ENCODE assay signal across 10 cellular contexts in the genomic region with DNA sequence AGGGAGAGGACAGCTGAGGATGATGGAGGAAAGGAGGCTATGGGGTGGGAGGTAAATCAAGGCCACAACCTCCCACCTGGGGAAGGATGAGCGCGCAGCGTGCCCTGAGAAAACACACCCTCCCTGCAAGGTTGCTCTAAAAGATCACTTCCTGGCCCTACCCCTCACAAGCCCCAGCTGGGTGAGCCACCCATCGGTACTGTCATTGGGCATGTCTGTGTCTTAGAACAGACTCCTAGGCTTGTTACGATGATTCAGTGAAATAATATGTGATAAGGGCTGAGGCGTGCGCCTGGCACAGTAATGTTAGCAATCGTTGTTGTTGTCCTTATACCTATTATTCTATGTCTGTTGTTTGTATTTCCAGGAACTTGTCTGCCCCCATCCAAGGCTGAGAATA.
DNase-seq lines count a peak whose midpoint lies in the region; ATAC-seq, FAIRE-seq and TF ChIP-seq lines count a peak whose summit lies in the region.
"Had no signal": no experiment of that assay in that cellular context is flagged by ENCODE, and none has a peak within 500 bp of the region (broad histone marks: within the 10 kb centered on the region; RNA-seq: fewer than 3 reads in every experiment).

No MANE protein-coding gene starts in this region.

- H2AFZ ChIP-seq in K562 (ENCODE audit: low read depth, low read length): peak overlapping the region; percentile 18; the same call in 1 of the 2 replicates

- DNase-seq in CD14-positive monocyte (ENCODE audit: low spot score) (peak; percentile 37), MG63 (peak; percentile 39), K562 (ENCODE audit: extremely low read depth in 1 of 4, low spot score in 3 of 4) (no peak), NOMO-1 treated with dmso at 0.1 percent for 144 hours (lab: John Stamatoyannopoulos, UW; ENCODE audit: unreplicated experiment) (no peak), iPS-NIHi11 (ENCODE audit: low spot score) (no peak)
- no peak for DNase-seq in activated effector memory CD4-positive, alpha-beta T cell treated with Interleukin-2 at 50 U/mL for 16 hours
- DNase-seq: GOT3 had no signal

- H3K4me1 Mint-ChIP-seq in CD14-positive monocyte (peaks cover 43% of the 10 kb centered on the region), nephron (peaks cover 75% of the 10 kb centered on the region)

- peaks cover 3 to 7% (median 6%) of the 10 kb centered on the region in 3 donors for H3K27me3 Mint-ChIP-seq in CD14-positive monocyte (ENCODE audit: low read depth in 3 of 3)
- peaks cover 6% of the 10 kb centered on the region for H3K27me3 Mint-ChIP-seq in nephron (ENCODE audit: low read depth)

- H3K9me3 Mint-ChIP-seq in CD14-positive monocyte (no peaks in the 10 kb centered on the region), nephron (no peaks in the 10 kb centered on the region)

- WGBS in K562 (ENCODE audit: insufficient coverage, low coverage, missing lambda C conversion rate): 52% methylated on average over 8 of the region's 8 CpGs

- no peak for TF ChIP-seq RAD21 in K562 (CRISPR knock-in tag; conservative IDR thresholded peaks at IDR 0.05 in 1 of 2, IDR thresholded peaks at IDR 0.05 in 1 of 2)

- H3K36me3 ChIP-seq in MG63 (no peaks in the 10 kb centered on the region), K562 (ENCODE audit: control insufficient read depth, insufficient read depth, low read length) (no peaks in the 10 kb centered on the region)

- TF ChIP-seq CTCF in CD14-positive monocyte (IDR thresholded peaks at IDR 0.05) (no peak), K562 (IDR thresholded peaks at IDR 0.05 in 2 of 3, conservative IDR thresholded peaks at IDR 0.05 in 1 of 3; ENCODE audit: insufficient read depth in 2 of 3, low read depth in 1 of 3, low read length in 3 of 3) (no peak), nephron (IDR thresholded peaks at IDR 0.05; ENCODE audit: unreplicated experiment in 3 of 3) (no peak)

- no peak overlapping the region for H3K9ac ChIP-seq in K562 (ENCODE audit: insufficient read depth in 1 of 2, low read depth in 2 of 2, low read length in 2 of 2)
- H3K9ac ChIP-seq: KMS-11 had no signal

- no peak for TF ChIP-seq EP300 in K562 (IDR thresholded peaks at IDR 0.05; ENCODE audit: low read length)

- POLR2A ChIA-PET in K562 (lab: Yijun Ruan, JAX): interaction anchor here (0.6 to 1.2 kb wide), 3 partner anchors 8 to 120 kb away, joined by 3 to 10 read pairs (median 4); no protein-coding TSS in a partner anchor

- in situ Hi-C loops in K562 (cut with MboI): no loop called here

- peaks cover 33 to 36% of the 10 kb centered on the region in 2 experiments for H3K4me1 ChIP-seq in K562 (replicated peaks in 1 of 2; ENCODE audit: control insufficient read depth in 2 of 2, insufficient read depth in 2 of 2, low read length in 2 of 2)

- no peak overlapping the region for H3K27ac ChIP-seq in K562 (ENCODE audit: extremely low read depth, low read depth, low read length)
- H3K27ac ChIP-seq: KMS-11 had no signal

- no peak for FAIRE-seq in K562 (lab: Jason Lieb, UNC)

- H3K9me1 ChIP-seq in K562 (ENCODE audit: control insufficient read depth, insufficient read depth, low read length): peaks cover 4% of the 10 kb centered on the region

- BruUV-seq in K562 (replicated peaks; lab: Mats Ljungman, UMichigan): no TSS peak

- H3K27me3 ChIP-seq in MG63: no peaks in the 10 kb centered on the region
- no peaks in the 10 kb centered on the region for H3K27me3 ChIP-seq in K562 (ENCODE audit: control insufficient read depth in 2 of 2, insufficient read depth in 2 of 2, low read length in 2 of 2)

- ATAC-seq in K562 (no peak), GM21390 (IDR thresholded peaks at IDR 0.05; ENCODE audit: unreplicated experiment) (no peak)

- no peak overlapping the region for H3K27ac Mint-ChIP-seq in CD14-positive monocyte
- peak overlapping the region; percentile 0 to 88 (median 77) for H3K27ac Mint-ChIP-seq in nephron

- intact Hi-C loops in CD14-positive monocyte (cut with micrococcal nuclease) (no loop called here), K562 (cut with micrococcal nuclease) (no loop called here)

- CTCF ChIA-PET in K562 (lab: Yijun Ruan, JAX; ENCODE audit: low intra/inter-chr PET ratio): no interaction called here

- H3K4me3 ChIP-seq in MG63 (no peak overlapping the region), K562 (no peak overlapping the region)

- H3K36me3 Mint-ChIP-seq in CD14-positive monocyte: peaks cover 0 to 3% of the 10 kb centered on the region in 2 donors
- no peaks in the 10 kb centered on the region for H3K36me3 Mint-ChIP-seq in nephron (ENCODE audit: low read depth)

- no peaks in the 10 kb centered on the region for H4K20me1 ChIP-seq in K562 (replicated peaks; ENCODE audit: control insufficient read depth, insufficient read depth, low read length)

- H3K4me3 Mint-ChIP-seq in CD14-positive monocyte (no peak overlapping the region), nephron (no peak overlapping the region)

- no peaks in the 10 kb centered on the region; the same call in 1 of the 2 replicates for H3K9me3 ChIP-seq in MG63
- no peaks in the 10 kb centered on the region for H3K9me3 ChIP-seq in K562 (replicated peaks; ENCODE audit: control insufficient read depth, insufficient read depth, low read depth, low read length)

- H3K79me2 ChIP-seq in K562 (ENCODE audit: control insufficient read depth, insufficient read depth, low read length): no peaks in the 10 kb centered on the region

- H3K4me2 ChIP-seq in K562 (ENCODE audit: insufficient read depth, low read length): no peak overlapping the region
- H3K4me2 ChIP-seq: KMS-11 had no signal

- TF ChIP-seq POLR2A in K562 (conservative IDR thresholded peaks at IDR 0.05): no peak

TF ChIP-seq in K562, 482 proteins besides CTCF, POLR2A, EP300 and RAD21:
- TF ChIP-seq CEBPG (CRISPR knock-in tag; IDR thresholded peaks at IDR 0.05) (no peak), CEBPG (tag; conservative IDR thresholded peaks at IDR 0.05 in 1 of 2, IDR thresholded peaks at IDR 0.05 in 1 of 2) (no peak), BCL6 (CRISPR knock-in tag; IDR thresholded peaks at IDR 0.05) (no peak), ETS2 (tag; IDR thresholded peaks at IDR 0.05; ENCODE audit: borderline replicate concordance, poor library complexity, severe bottlenecking) (no peak), EP400 (IDR thresholded peaks at IDR 0.05) (no peak), CCNT2 (IDR thresholded peaks at IDR 0.05; ENCODE audit: borderline replicate concordance, extremely low read depth, insufficient read length, low read depth, low read length) (no peak), KLF6 (CRISPR knock-in tag; IDR thresholded peaks at IDR 0.05; ENCODE audit: borderline replicate concordance) (no peak), COPS2 (conservative IDR thresholded peaks at IDR 0.05) (no peak), ZC3H8 (IDR thresholded peaks at IDR 0.05) (no peak), HDAC8 (tag; IDR thresholded peaks at IDR 0.05) (no peak)
- TF ChIP-seq, protein P1, sequence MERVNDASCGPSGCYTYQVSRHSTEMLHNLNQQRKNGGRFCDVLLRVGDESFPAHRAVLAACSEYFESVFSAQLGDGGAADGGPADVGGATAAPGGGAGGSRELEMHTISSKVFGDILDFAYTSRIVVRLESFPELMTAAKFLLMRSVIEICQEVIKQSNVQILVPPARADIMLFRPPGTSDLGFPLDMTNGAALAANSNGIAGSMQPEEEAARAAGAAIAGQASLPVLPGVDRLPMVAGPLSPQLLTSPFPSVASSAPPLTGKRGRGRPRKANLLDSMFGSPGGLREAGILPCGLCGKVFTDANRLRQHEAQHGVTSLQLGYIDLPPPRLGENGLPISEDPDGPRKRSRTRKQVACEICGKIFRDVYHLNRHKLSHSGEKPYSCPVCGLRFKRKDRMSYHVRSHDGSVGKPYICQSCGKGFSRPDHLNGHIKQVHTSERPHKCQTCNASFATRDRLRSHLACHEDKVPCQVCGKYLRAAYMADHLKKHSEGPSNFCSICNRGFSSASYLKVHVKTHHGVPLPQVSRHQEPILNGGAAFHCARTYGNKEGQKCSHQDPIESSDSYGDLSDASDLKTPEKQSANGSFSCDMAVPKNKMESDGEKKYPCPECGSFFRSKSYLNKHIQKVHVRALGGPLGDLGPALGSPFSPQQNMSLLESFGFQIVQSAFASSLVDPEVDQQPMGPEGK (CRISPR knock-in tag; IDR thresholded peaks at IDR 0.05; ENCODE audit: borderline replicate concordance): no peak
TF ChIP-seq in K562: peak in this region for 0.

Comparison
In these comparisons a context has a peak if more than half of its experiments do, and no peak if none do; other contexts are left out.
1. DNase-seq: peak in CD14-positive monocyte (single experiment) and MG63 (single experiment); none in K562 (0 of 4), NOMO-1 treated with dmso at 0.1 percent for 144 hours (single experiment), activated effector memory CD4-positive, alpha-beta T cell treated with Interleukin-2 at 50 U/mL for 16 hours (single experiment) and iPS-NIHi11 (single experiment).
2. H3K27ac Mint-ChIP-seq: peak in nephron (3 of 3); none in CD14-positive monocyte (0 of 7).